18 cellular contexts compared by ENCODE assay signal in the genomic region with DNA sequence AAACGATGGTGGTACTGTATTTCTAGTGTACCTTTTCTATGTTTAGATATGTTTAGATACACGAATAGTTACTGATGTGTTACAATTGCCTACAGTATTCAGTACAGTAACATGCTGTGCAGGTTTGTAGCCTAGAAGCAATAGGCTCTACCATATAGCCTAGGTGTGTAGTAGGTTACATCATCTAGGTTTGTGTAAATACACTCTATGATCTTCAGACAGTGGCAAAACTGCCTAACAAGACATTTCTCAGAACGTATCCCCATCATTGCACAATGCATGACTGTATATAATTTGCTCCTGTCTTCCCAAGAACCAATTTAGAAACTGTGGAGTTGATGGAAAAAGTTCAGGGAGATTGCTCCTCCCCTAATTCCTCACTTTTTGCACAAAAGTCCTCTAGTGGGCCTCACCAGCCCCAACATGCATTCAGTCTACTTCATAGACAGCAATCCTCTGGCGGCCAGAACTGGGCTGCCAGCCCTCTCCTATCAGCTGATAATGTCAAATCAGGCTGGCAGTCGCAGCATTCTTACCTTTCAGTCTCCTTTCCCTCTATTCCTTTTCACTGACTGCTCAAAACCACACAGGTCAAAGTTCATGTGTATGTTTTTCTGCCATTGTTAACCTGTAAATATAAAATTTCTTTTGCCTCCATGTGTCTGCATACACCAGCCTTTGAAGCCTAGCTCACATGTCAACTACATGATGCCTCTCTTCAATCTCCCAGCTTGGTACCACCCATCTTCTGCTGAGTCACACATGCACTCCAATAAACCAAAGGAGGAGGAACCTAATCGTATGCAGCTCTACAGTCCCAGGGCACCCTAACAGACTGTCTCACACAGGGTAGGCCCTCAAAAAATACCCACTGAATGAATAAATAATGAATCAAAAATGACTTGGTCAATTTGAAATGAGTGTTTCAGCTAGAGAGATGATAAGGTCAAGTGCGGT. TPM values are rescaled to one million over a fixed set of nuclear protein-coding genes. Genes with fewer than 3 reads are reported as not detected.
DNase-seq lines count a peak whose midpoint lies in the region; ATAC-seq, FAIRE-seq and TF ChIP-seq lines count a peak whose summit lies in the region.
"Had no signal": no experiment of that assay in that cellular context is flagged by ENCODE, and none has a peak within 500 bp of the region (broad histone marks: within the 10 kb centered on the region; RNA-seq: fewer than 3 reads in every experiment).

No MANE protein-coding gene starts in this region.

- no TSS peak for BruUV-seq in HepG2 (replicated peaks; lab: Mats Ljungman, UMichigan)

- no peaks in the 10 kb centered on the region for H3K27me3 ChIP-seq in HepG2 (ENCODE audit: control insufficient read depth in 1 of 2, insufficient read depth in 2 of 2, low read length in 2 of 2)
- H3K27me3 ChIP-seq in right lobe of liver: no peaks in the 10 kb centered on the region

- H3K9ac ChIP-seq in HepG2 (ENCODE audit: insufficient read depth, low read depth, low read length): no peak overlapping the region

- no peak for TF ChIP-seq RAD21 in HepG2 (CRISPR knock-in tag; IDR thresholded peaks at IDR 0.05)

- H3K27ac ChIP-seq in HepG2 (ENCODE audit: extremely low read length, insufficient read depth, low read length) (no peak overlapping the region), right lobe of liver (no peak overlapping the region)

- WGBS in HepG2 (ENCODE audit: low lambda C conversion rate): 51% methylated on average over 6 of the region's 7 CpGs
- 55% methylated on average over 7 of the region's 7 CpGs for WGBS in right lobe of liver (ENCODE audit: insufficient coverage, low coverage, low lambda C conversion rate, missing lambda C conversion rate)

- H3K9me3 ChIP-seq in HepG2 (ENCODE audit: low read length) (no peaks in the 10 kb centered on the region), right lobe of liver (no peaks in the 10 kb centered on the region)

- H4K20me1 ChIP-seq in HepG2 (ENCODE audit: insufficient read depth, low read length): no peaks in the 10 kb centered on the region

- CTCF ChIA-PET in HepG2 (lab: Yijun Ruan, JAX; ENCODE audit: low intra/inter-chr PET ratio, low total read pairs): interaction anchor here (1.1 kb wide), 1 partner anchor 32 kb away, joined by 3 read pairs; a partner anchor contains a TSS

- peak overlapping the region; percentile 23; the same call in 1 of the 2 replicates for H3K4me2 ChIP-seq in HepG2 (ENCODE audit: low read depth, low read length)

- H3K36me3 ChIP-seq in HepG2 (replicated peaks in 1 of 2; ENCODE audit: control insufficient read depth in 1 of 2, insufficient read depth in 2 of 2, low read length in 2 of 2): no peaks in the 10 kb centered on the region
- H3K36me3 ChIP-seq in right lobe of liver: no peaks in the 10 kb centered on the region

- DNase-seq in HepG2 (ENCODE audit: low spot score) (peak; percentile 57), right lobe of liver (no peak), NCI-H226 (peak; percentile 12), choroid plexus epithelial cell (ENCODE audit: low read depth) (peak; percentile 15)
- DNase-seq: activated CD4-positive, alpha-beta T cell treated with anti-CD3 and anti-CD28 coated beads, Interleukin-2, amount 50 U/mL, for 48 hours; activated gamma-delta T cell; central memory CD4-positive, alpha-beta T cell; DND-41; H9; NCI-H1092; NCI-H2029 treated with DMSO at 0.1 percent for 48 hours; NCI-H510A treated with DMSO at 0.1 percent for 48 hours had no signal

- H3K4me1 ChIP-seq in HepG2 (ENCODE audit: insufficient read depth, low read length) (peaks cover 16% of the 10 kb centered on the region), right lobe of liver (no peaks in the 10 kb centered on the region)

- TF ChIP-seq CTCF in HepG2 (CRISPR knock-in tag; IDR thresholded peaks at IDR 0.05) (no peak), right lobe of liver (IDR thresholded peaks at IDR 0.05) (no peak), choroid plexus epithelial cell (conservative IDR thresholded peaks at IDR 0.05; ENCODE audit: low read depth, low read length) (no peak)

- TF ChIP-seq POLR2A in HepG2 (IDR thresholded peaks at IDR 0.05; ENCODE audit: insufficient read depth in 1 of 2, low read depth in 2 of 2, low read length in 2 of 2): no peak
- no peak for TF ChIP-seq POLR2A in right lobe of liver (IDR thresholded peaks at IDR 0.05)

- TF ChIP-seq EP300 in HepG2 (IDR thresholded peaks at IDR 0.05; ENCODE audit: low read depth in 2 of 2, low read length in 2 of 2) (no peak), HepG2 (CRISPR knock-in tag; IDR thresholded peaks at IDR 0.05; ENCODE audit: borderline replicate concordance) (no peak)

- H3K4me3 ChIP-seq in HepG2 (replicated peaks in 1 of 3; ENCODE audit: insufficient read depth in 1 of 3, low read depth in 2 of 3, low read length in 3 of 3): no peak overlapping the region
- H3K4me3 ChIP-seq in right lobe of liver: no peak overlapping the region
- no peak overlapping the region for H3K4me3 ChIP-seq in choroid plexus epithelial cell (ENCODE audit: low read depth, low read length)

- H3K79me2 ChIP-seq in HepG2 (ENCODE audit: insufficient read depth, low read length): no peaks in the 10 kb centered on the region

- ATAC-seq in HepG2: peak; percentile 80
- ATAC-seq in right lobe of liver: no peak
- ATAC-seq in GM19397 (IDR thresholded peaks at IDR 0.05; ENCODE audit: unreplicated experiment): no peak
- no peak for ATAC-seq in activated CD4-positive, CD25-positive, alpha-beta regulatory T cell treated with anti-CD3 and anti-CD28 coated beads, Interleukin-2, amount 50 U/mL, for 24 hours
- ATAC-seq in HG03045 (IDR thresholded peaks at IDR 0.05; ENCODE audit: unreplicated experiment): no peak
- ATAC-seq in GM21360 (IDR thresholded peaks at IDR 0.05; ENCODE audit: unreplicated experiment): no peak
- ATAC-seq: esophagus mucosa, left lobe of liver had no signal

- POLR2A ChIA-PET in HepG2 (lab: Yijun Ruan, JAX): no interaction called here

- no peak overlapping the region for H2AFZ ChIP-seq in HepG2 (ENCODE audit: low read length)

- FAIRE-seq in HepG2 (lab: Jason Lieb, UNC): peak; percentile 32

- in situ Hi-C loops in HepG2 (cut with HindIII; ENCODE audit: extremely low pct_ligation_motif_present, low pct_unique_long_range_greater_than_20kb): no loop called here

- intact Hi-C loops in HepG2 (cut with micrococcal nuclease; ENCODE audit: unreplicated experiment) (no loop called here), right lobe of liver (cut with DNase I) (no loop called here)

TF ChIP-seq in HepG2, 621 proteins besides CTCF, POLR2A, EP300 and RAD21 (continues in another document):
- TF ChIP-seq, protein P1, sequence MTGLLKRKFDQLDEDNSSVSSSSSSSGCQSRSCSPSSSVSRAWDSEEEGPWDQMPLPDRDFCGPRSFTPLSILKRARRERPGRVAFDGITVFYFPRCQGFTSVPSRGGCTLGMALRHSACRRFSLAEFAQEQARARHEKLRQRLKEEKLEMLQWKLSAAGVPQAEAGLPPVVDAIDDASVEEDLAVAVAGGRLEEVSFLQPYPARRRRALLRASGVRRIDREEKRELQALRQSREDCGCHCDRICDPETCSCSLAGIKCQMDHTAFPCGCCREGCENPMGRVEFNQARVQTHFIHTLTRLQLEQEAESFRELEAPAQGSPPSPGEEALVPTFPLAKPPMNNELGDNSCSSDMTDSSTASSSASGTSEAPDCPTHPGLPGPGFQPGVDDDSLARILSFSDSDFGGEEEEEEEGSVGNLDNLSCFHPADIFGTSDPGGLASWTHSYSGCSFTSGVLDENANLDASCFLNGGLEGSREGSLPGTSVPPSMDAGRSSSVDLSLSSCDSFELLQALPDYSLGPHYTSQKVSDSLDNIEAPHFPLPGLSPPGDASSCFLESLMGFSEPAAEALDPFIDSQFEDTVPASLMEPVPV (CRISPR knock-in tag; IDR thresholded peaks at IDR 0.05): no peak
- TF ChIP-seq ZNF780A (CRISPR knock-in tag; IDR thresholded peaks at IDR 0.05) (no peak), KLF6 (CRISPR knock-in tag; IDR thresholded peaks at IDR 0.05) (no peak), ZNF10 (CRISPR knock-in tag; IDR thresholded peaks at IDR 0.05; ENCODE audit: borderline replicate concordance, low read depth) (no peak), ATAD3A (CRISPR knock-in tag; IDR thresholded peaks at IDR 0.05) (no peak), IRX3 (CRISPR knock-in tag; IDR thresholded peaks at IDR 0.05; ENCODE audit: borderline replicate concordance, low read depth) (no peak)

RNA-seq across cellular contexts. Expression of a gene that starts 32.1 kb away (rescaled TPM):
- 2.3 and 2.7 TPM in 2 replicates for total RNA-seq in HepG2 (2016; rRNA removed; fragmentation: Illumina TruSeq; extraction: Trizol)
- total RNA-seq in HepG2 (2016; cell fraction: cytosol; rRNA removed; fragmentation: Illumina TruSeq; extraction: Trizol; ENCODE audit: low read depth): 3.1 and 4.1 TPM in 2 replicates
- 2.8 and 3.1 TPM in 2 replicates for total RNA-seq in HepG2 (2016; cell fraction: insoluble cytoplasmic fraction; rRNA removed; fragmentation: Illumina TruSeq; extraction: Trizol)
- total RNA-seq in HepG2 (2016; cell fraction: membrane; rRNA removed; fragmentation: Illumina TruSeq; extraction: Trizol): 3.1 and 4.3 TPM in 2 replicates
- 4.7 and 6.2 TPM in 2 replicates for total RNA-seq in HepG2 (2016; cell fraction: nucleus; rRNA removed; fragmentation: Illumina TruSeq; extraction: Trizol)
- 1.5 and 1.8 TPM in 2 replicates for polyA plus RNA-seq in HepG2 (2011; rRNA removed)
- 0.21 and 0.42 TPM in 2 replicates for polyA plus RNA-seq in HepG2 (2011; cell fraction: cytosol; rRNA removed)
- polyA plus RNA-seq in HepG2 (2011; cell fraction: nucleus; rRNA removed): 2.6 and 4.6 TPM in 2 replicates
- polyA plus RNA-seq in HepG2 (2012): 2.2 and 2.5 TPM in 2 replicates
- polyA plus RNA-seq in HepG2 (2016; cell fraction: cytosol; fragmentation: Illumina TruSeq; extraction: Trizol; ENCODE audit: low read depth): 0.17 and 0.46 TPM in 2 replicates
- polyA plus RNA-seq in HepG2 (2016; cell fraction: insoluble cytoplasmic fraction; fragmentation: Illumina TruSeq; extraction: Trizol; ENCODE audit: low read depth): 3.1 and 4.5 TPM in 2 replicates
- polyA plus RNA-seq in HepG2 (2016; cell fraction: membrane; fragmentation: Illumina TruSeq; extraction: Trizol; ENCODE audit: low read depth): 0.37 and 1.1 TPM in 2 replicates
- polyA plus RNA-seq in HepG2 (2016; cell fraction: nucleus; fragmentation: Illumina TruSeq; extraction: Trizol; ENCODE audit: insufficient read depth, low read depth): 9.1 and 10.0 TPM in 2 replicates
- polyA minus RNA-seq in HepG2 (2011; rRNA and poly(A)+ RNA removed; ENCODE audit: low replicate concordance): 0.30 and 0.84 TPM in 2 replicates
- polyA minus RNA-seq in HepG2 (2011; cell fraction: cytosol; rRNA and poly(A)+ RNA removed): 0.89 and 1.1 TPM in 2 replicates
- 7.9 and 9.9 TPM in 2 replicates for polyA minus RNA-seq in HepG2 (2011; cell fraction: nucleus; rRNA and poly(A)+ RNA removed)
- 1 to 10 TPM; 2.1 to 4.1 (median 3.0) TPM for total RNA-seq in right lobe of liver

Comparison
In these comparisons a context has a peak if more than half of its experiments do, and no peak if none do; other contexts are left out.
1. DNase-seq: peak in HepG2 (single experiment), NCI-H226 (single experiment) and choroid plexus epithelial cell (single experiment); none in right lobe of liver (0 of 3).